In genomic region chr11:107792049-107792443, GRCh38 we compare ENCODE assay signal across 19 cellular contexts.
"Had no signal": no experiment of that assay in that cellular context is flagged by ENCODE, and none has a peak within 500 bp of the region (broad histone marks: within the 10 kb centered on the region; RNA-seq: fewer than 3 reads in every experiment).

No MANE protein-coding gene starts in this region.

- H3K4me3 ChIP-seq: ascending aorta, coronary artery, esophagus muscularis mucosa, gastroesophageal sphincter, heart left ventricle, prostate gland, right atrium auricular region, suprapubic skin, transverse colon, vagina had no signal

- DNase-seq: activated B cell treated with CpG ODN at 0.5 μM for 24 hours; activated CD4-positive, alpha-beta memory T cell treated with anti-CD3 and anti-CD28 coated beads for 36 hours; activated CD4-positive, alpha-beta T cell treated with anti-CD3 and anti-CD28 coated beads for 4 hours; activated naive CD4-positive, alpha-beta T cell treated with Interleukin-2 at 50 U/mL for 16 hours; activated T-cell treated with anti-CD3 and anti-CD28 coated beads for 4 hours; heart left ventricle; kidney glomerular epithelial cell; T-cell; transverse colon had no signal

- H3K4me3 Mint-ChIP-seq: activated B cell treated with CpG ODN at 0.5 μM for 24 hours; activated CD4-positive, alpha-beta memory T cell treated with anti-CD3 and anti-CD28 coated beads for 36 hours; activated T-helper 17 cell treated with anti-CD3 and anti-CD28 coated beads, Interleukin-2, amount 50 U/mL, for 72 hours; stimulated activated naive CD8-positive, alpha-beta T cell treated with anti-CD3 and anti-CD28 coated beads, Interleukin-15, Interleukin-2, amounts not matched to agents 100 ng/mL and 50 ng/mL, for 24 hours; T-cell had no signal

- H3K4me1 Mint-ChIP-seq: activated B cell treated with CpG ODN at 0.5 μM for 24 hours; activated T-helper 17 cell treated with anti-CD3 and anti-CD28 coated beads, Interleukin-2, amount 50 U/mL, for 72 hours had no signal

- H3K27ac Mint-ChIP-seq: activated B cell treated with CpG ODN at 0.5 μM for 24 hours, T-cell had no signal

- H3K27ac ChIP-seq: ascending aorta, coronary artery, esophagus muscularis mucosa, gastroesophageal sphincter, heart left ventricle, prostate gland, right atrium auricular region, suprapubic skin, transverse colon, vagina had no signal

- ATAC-seq: activated T-helper 17 cell treated with anti-CD3 and anti-CD28 coated beads, Interleukin-2, amount 50 U/mL, for 72 hours; gastroesophageal sphincter; heart left ventricle; T-cell had no signal

- H3K27me3 Mint-ChIP-seq: activated B cell treated with CpG ODN at 0.5 μM for 24 hours; activated CD4-positive, alpha-beta memory T cell treated with anti-CD3 and anti-CD28 coated beads for 36 hours; activated T-helper 17 cell treated with anti-CD3 and anti-CD28 coated beads, Interleukin-2, amount 50 U/mL, for 72 hours; stimulated activated naive CD8-positive, alpha-beta T cell treated with anti-CD3 and anti-CD28 coated beads, Interleukin-15, Interleukin-2, amounts not matched to agents 100 ng/mL and 50 ng/mL, for 24 hours; T-cell had no signal

- H3K4me1 ChIP-seq: ascending aorta, esophagus muscularis mucosa, gastroesophageal sphincter, heart left ventricle, prostate gland, right atrium auricular region, suprapubic skin, transverse colon, vagina had no signal

- H3K36me3 ChIP-seq: esophagus muscularis mucosa, gastroesophageal sphincter, heart left ventricle, prostate gland, right atrium auricular region, vagina had no signal

- H3K9me3 ChIP-seq: esophagus muscularis mucosa, gastroesophageal sphincter, prostate gland, right atrium auricular region, suprapubic skin, transverse colon, vagina had no signal

- H3K27me3 ChIP-seq: ascending aorta, esophagus muscularis mucosa, gastroesophageal sphincter, heart left ventricle, right atrium auricular region, suprapubic skin, transverse colon, vagina had no signal

- H3K9me3 Mint-ChIP-seq: activated T-helper 17 cell treated with anti-CD3 and anti-CD28 coated beads, Interleukin-2, amount 50 U/mL, for 72 hours; stimulated activated naive CD8-positive, alpha-beta T cell treated with anti-CD3 and anti-CD28 coated beads, Interleukin-15, Interleukin-2, amounts not matched to agents 100 ng/mL and 50 ng/mL, for 24 hours had no signal
